ENCODE assay signal across 22 cellular contexts in the genomic region with DNA sequence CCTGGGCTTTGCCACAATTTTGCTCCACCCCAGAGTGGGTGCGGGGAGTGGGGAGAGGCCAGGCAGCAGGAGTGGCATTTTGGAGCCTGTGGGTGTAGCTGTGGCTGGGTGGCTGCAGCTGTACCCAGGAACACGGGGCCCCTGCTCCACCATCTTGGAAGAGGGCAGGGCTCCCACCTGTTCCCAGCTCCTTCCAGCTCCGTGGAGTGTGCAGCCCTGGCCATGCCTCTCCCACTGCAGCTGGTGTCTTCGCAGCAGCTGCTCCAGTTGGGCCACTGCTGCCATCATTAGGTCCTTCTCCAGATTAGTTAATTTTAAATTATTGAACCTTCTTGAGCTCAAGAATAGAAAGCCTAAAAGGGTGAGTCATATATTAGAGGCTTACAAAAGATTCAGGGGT.
"Had no signal": no experiment of that assay in that cellular context is flagged by ENCODE, and none has a peak within 500 bp of the region (broad histone marks: within the 10 kb centered on the region; RNA-seq: fewer than 3 reads in every experiment).

No MANE protein-coding gene starts in this region.

- H3K36me3 ChIP-seq: pancreas, upper lobe of right lung had no signal

- H3K27me3 ChIP-seq: heart left ventricle, pancreas, right lobe of liver, spleen, tibial artery, upper lobe of right lung, vagina had no signal

- H3K27me3 Mint-ChIP-seq: naive thymus-derived CD8-positive, alpha-beta T cell; progenitor cell of endocrine pancreas; stimulated activated memory B cell treated with anti-CD40 and anti-IgM and Interleukin-4, amounts not matched to agents 10 μg/mL and 1 μg/mL and 100 μg/mL, for 72 hours; stimulated activated naive CD8-positive, alpha-beta T cell treated with anti-CD3 and anti-CD28 coated beads, Interleukin-15, Interleukin-2, amounts not matched to agents 100 ng/mL and 50 ng/mL, for 24 hours had no signal

- H3K4me1 ChIP-seq: pancreas, right lobe of liver had no signal

- H3K4me3 Mint-ChIP-seq: endodermal cell; naive thymus-derived CD8-positive, alpha-beta T cell; stimulated activated memory B cell treated with anti-CD40 and anti-IgM and Interleukin-4, amounts not matched to agents 10 μg/mL and 1 μg/mL and 100 μg/mL, for 72 hours; stimulated activated naive CD8-positive, alpha-beta T cell treated with anti-CD3 and anti-CD28 coated beads, Interleukin-15, Interleukin-2, amounts not matched to agents 100 ng/mL and 50 ng/mL, for 24 hours had no signal

- H3K9me3 ChIP-seq: heart left ventricle, pancreas, right lobe of liver, spleen, tibial artery, upper lobe of right lung, vagina had no signal

- H3K9me3 Mint-ChIP-seq: naive thymus-derived CD8-positive, alpha-beta T cell; stimulated activated memory B cell treated with anti-CD40 and anti-IgM and Interleukin-4, amounts not matched to agents 10 μg/mL and 1 μg/mL and 100 μg/mL, for 72 hours; stimulated activated naive CD8-positive, alpha-beta T cell treated with anti-CD3 and anti-CD28 coated beads, Interleukin-15, Interleukin-2, amounts not matched to agents 100 ng/mL and 50 ng/mL, for 24 hours had no signal

- H3K4me3 ChIP-seq: coronary artery, heart left ventricle, pancreas, right lobe of liver, spleen, tibial artery, upper lobe of right lung, vagina had no signal

- DNase-seq: effector CD4-positive, alpha-beta T cell; endodermal cell; foreskin melanocyte; hippocampal formation; kidney glomerular epithelial cell; mesendoderm; naive thymus-derived CD8-positive, alpha-beta T cell; nucleus accumbens; pancreas; right lobe of liver; spleen; stimulated activated CD4-positive, alpha-beta T cell treated with anti-CD3 and anti-CD28 coated beads, Interleukin-15, amount 100 ng/mL, for 24 hours; stimulated activated CD4-positive, alpha-beta T cell treated with anti-CD3 and anti-CD28 coated beads, Interleukin-1b, Interleukin-23, amount 100 ng/mL, for 48 hours; stimulated activated CD4-positive, alpha-beta T cell treated with anti-CD3 and anti-CD28 coated beads, Interleukin-4, amount 100 ng/mL, for 24 hours; tibial artery; upper lobe of right lung had no signal

- H3K27ac ChIP-seq: coronary artery, heart left ventricle, pancreas, right lobe of liver, spleen, tibial artery, upper lobe of right lung, vagina had no signal

- H3K27ac Mint-ChIP-seq: endodermal cell; progenitor cell of endocrine pancreas; stimulated activated memory B cell treated with anti-CD40 and anti-IgM and Interleukin-4, amounts not matched to agents 10 μg/mL and 1 μg/mL and 100 μg/mL, for 72 hours; stimulated activated naive CD8-positive, alpha-beta T cell treated with anti-CD3 and anti-CD28 coated beads, Interleukin-15, Interleukin-2, amounts not matched to agents 100 ng/mL and 50 ng/mL, for 24 hours had no signal
